In the genomic region with DNA sequence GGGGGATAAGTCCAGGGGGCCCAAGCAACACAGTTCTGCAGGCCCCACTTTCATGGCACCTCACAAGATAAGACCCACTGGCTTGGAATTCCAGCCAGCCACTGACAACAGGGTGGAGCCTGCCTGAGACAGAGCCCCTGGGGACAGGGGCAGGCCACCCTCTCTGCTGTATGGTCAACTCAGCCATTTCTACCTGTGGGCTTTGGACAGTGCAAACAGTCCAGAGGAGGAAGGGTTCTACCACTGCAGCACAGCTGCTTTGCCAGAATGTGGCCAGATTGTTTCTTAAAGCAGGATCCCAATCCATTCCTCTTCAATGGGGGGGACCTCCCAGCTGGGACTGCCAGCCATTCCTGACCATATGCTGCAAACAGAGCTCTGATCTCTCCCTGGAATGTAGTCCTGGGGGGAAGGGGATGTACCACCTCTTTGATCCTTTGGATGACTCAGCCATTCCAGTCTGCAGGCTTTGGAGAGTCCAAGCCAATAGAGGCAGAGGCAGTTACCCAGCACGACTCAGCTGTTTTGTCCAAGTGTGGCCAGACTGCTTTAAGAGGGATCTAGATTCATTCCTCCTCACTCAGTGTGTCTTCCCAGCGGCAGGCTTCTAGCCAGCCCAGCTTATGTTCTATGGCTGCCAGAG, we compare ENCODE assay signal across 1 cellular context.
TF ChIP-seq lines count a peak whose summit lies in the region.

No MANE protein-coding gene starts in this region.

TF ChIP-seq in GM23338, 12 proteins besides CTCF, POLR2A, EP300 and RAD21:
- no peak for TF ChIP-seq ZNF462 (CRISPR knock-in tag; IDR thresholded peaks at IDR 0.05)
- TF ChIP-seq STAT1 (IDR thresholded peaks at IDR 0.05; ENCODE audit: unreplicated experiment): no peak
- TF ChIP-seq ETS1 (IDR thresholded peaks at IDR 0.05): no peak
- no peak for TF ChIP-seq JUNB (IDR thresholded peaks at IDR 0.05; ENCODE audit: unreplicated experiment)
- no peak for TF ChIP-seq ZNF114 (CRISPR knock-in tag; IDR thresholded peaks at IDR 0.05)
- TF ChIP-seq NANOG (IDR thresholded peaks at IDR 0.05; ENCODE audit: borderline replicate concordance): no peak
- no peak for TF ChIP-seq POLR2AphosphoS5 (IDR thresholded peaks at IDR 0.05; ENCODE audit: low read depth)
- no peak for TF ChIP-seq CREB1 (CRISPR knock-in tag; IDR thresholded peaks at IDR 0.05; ENCODE audit: low read depth)
- TF ChIP-seq, protein P1, sequence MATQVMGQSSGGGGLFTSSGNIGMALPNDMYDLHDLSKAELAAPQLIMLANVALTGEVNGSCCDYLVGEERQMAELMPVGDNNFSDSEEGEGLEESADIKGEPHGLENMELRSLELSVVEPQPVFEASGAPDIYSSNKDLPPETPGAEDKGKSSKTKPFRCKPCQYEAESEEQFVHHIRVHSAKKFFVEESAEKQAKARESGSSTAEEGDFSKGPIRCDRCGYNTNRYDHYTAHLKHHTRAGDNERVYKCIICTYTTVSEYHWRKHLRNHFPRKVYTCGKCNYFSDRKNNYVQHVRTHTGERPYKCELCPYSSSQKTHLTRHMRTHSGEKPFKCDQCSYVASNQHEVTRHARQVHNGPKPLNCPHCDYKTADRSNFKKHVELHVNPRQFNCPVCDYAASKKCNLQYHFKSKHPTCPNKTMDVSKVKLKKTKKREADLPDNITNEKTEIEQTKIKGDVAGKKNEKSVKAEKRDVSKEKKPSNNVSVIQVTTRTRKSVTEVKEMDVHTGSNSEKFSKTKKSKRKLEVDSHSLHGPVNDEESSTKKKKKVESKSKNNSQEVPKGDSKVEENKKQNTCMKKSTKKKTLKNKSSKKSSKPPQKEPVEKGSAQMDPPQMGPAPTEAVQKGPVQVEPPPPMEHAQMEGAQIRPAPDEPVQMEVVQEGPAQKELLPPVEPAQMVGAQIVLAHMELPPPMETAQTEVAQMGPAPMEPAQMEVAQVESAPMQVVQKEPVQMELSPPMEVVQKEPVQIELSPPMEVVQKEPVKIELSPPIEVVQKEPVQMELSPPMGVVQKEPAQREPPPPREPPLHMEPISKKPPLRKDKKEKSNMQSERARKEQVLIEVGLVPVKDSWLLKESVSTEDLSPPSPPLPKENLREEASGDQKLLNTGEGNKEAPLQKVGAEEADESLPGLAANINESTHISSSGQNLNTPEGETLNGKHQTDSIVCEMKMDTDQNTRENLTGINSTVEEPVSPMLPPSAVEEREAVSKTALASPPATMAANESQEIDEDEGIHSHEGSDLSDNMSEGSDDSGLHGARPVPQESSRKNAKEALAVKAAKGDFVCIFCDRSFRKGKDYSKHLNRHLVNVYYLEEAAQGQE (IDR thresholded peaks at IDR 0.05; ENCODE audit: unreplicated experiment): no peak
- TF ChIP-seq EZH2 (IDR thresholded peaks at IDR 0.05; ENCODE audit: low read depth, unreplicated experiment): no peak
- TF ChIP-seq EZH2phosphoT487 (IDR thresholded peaks at IDR 0.05; ENCODE audit: unreplicated experiment): no peak
- TF ChIP-seq ZNF331 (CRISPR knock-in tag; IDR thresholded peaks at IDR 0.05; ENCODE audit: low read depth): no peak
